In genomic region chr15:41584636-41585139, GRCh38 we compare ENCODE assay signal across 8 cellular contexts. TPM values are rescaled to one million over a fixed set of nuclear protein-coding genes. Genes with fewer than 3 reads are reported as not detected.
DNase-seq lines count a peak whose midpoint lies in the region; ATAC-seq and TF ChIP-seq lines count a peak whose summit lies in the region.

No MANE protein-coding gene starts in this region.

- H3K36me3 ChIP-seq in body of pancreas (replicated peaks in 1 of 2; ENCODE audit: insufficient read depth in 1 of 2, low read depth in 2 of 2) = no peaks in the 10 kb centered on the region
- H3K36me3 ChIP-seq in right lobe of liver = no peaks in the 10 kb centered on the region
- H3K36me3 ChIP-seq in stomach smooth muscle (ENCODE audit: control insufficient read depth in 2 of 2, insufficient read depth in 2 of 2, low read length in 2 of 2) = no peaks in the 10 kb centered on the region

- peaks cover 6% of the 10 kb centered on the region for H3K4me1 Mint-ChIP-seq in T-helper 1 cell treated with Interleukin-12 subunit alpha and Interleukin-12 subunit beta and Interleukin-4 antibody, amounts not matched to agents 30 μg/mL and 1 μg/mL, for 36 hours (ENCODE audit: low read depth)

- DNase-seq in T-helper 1 cell = no peak
- no peak for DNase-seq in body of pancreas
- no peak for DNase-seq in right lobe of liver
- no peak for DNase-seq in activated gamma-delta T cell treated with Interleukin-2 at 50 U/mL for 16 hours
- no peak for DNase-seq in DMS114 treated with DMSO at 0.1 percent for 48 hours (lab: John Stamatoyannopoulos, UW; ENCODE audit: unreplicated experiment)
- no peak for DNase-seq in GM10248 (ENCODE audit: extremely low spot score)

- peak overlapping the region; percentile 59 to 64 for H3K9ac ChIP-seq in stomach smooth muscle (ENCODE audit: low read length in 2 of 2)

- TF ChIP-seq POLR2A in body of pancreas (IDR thresholded peaks at IDR 0.05) (no peak), right lobe of liver (IDR thresholded peaks at IDR 0.05) (no peak)

- H3K27ac Mint-ChIP-seq in T-helper 1 cell treated with Interleukin-12 subunit alpha and Interleukin-12 subunit beta and Interleukin-4 antibody, amounts not matched to agents 30 μg/mL and 1 μg/mL, for 36 hours = no peak overlapping the region

- H3K27me3 ChIP-seq in body of pancreas (no peaks in the 10 kb centered on the region), right lobe of liver (no peaks in the 10 kb centered on the region), stomach smooth muscle (ENCODE audit: control insufficient read depth in 1 of 2, insufficient read depth in 2 of 2, low read length in 2 of 2) (no peaks in the 10 kb centered on the region)

- POLR2A ChIA-PET in GM10248 (lab: Yijun Ruan, JAX) = no interaction called here

- peak overlapping the region; percentile 63 for H3K4me3 Mint-ChIP-seq in T-helper 1 cell treated with Interleukin-12 subunit alpha and Interleukin-12 subunit beta and Interleukin-4 antibody, amounts not matched to agents 30 μg/mL and 1 μg/mL, for 36 hours

- peak overlapping the region; percentile 50 to 78 (median 74) for H3K27ac ChIP-seq in body of pancreas
- H3K27ac ChIP-seq in right lobe of liver = no peak overlapping the region
- H3K27ac ChIP-seq in stomach smooth muscle (ENCODE audit: low read length) = peak overlapping the region; percentile 55

- H3K4me1 ChIP-seq in body of pancreas (peaks cover 16% of the 10 kb centered on the region), right lobe of liver (peaks cover 0 to 4% (median 0%) of the 10 kb centered on the region in 4 donors), stomach smooth muscle (ENCODE audit: control insufficient read depth, insufficient read depth, low read length) (peaks cover 8% of the 10 kb centered on the region)

- H3K9me3 ChIP-seq in body of pancreas = no peaks in the 10 kb centered on the region
- no peaks in the 10 kb centered on the region for H3K9me3 ChIP-seq in right lobe of liver
- no peaks in the 10 kb centered on the region for H3K9me3 ChIP-seq in stomach smooth muscle (ENCODE audit: control insufficient read depth in 2 of 2, low read length in 2 of 2)

- H3K36me3 Mint-ChIP-seq in T-helper 1 cell treated with Interleukin-12 subunit alpha and Interleukin-12 subunit beta and Interleukin-4 antibody, amounts not matched to agents 30 μg/mL and 1 μg/mL, for 36 hours (ENCODE audit: low read depth) = no peaks in the 10 kb centered on the region

- peaks cover 54% of the 10 kb centered on the region for H3K27me3 Mint-ChIP-seq in T-helper 1 cell treated with Interleukin-12 subunit alpha and Interleukin-12 subunit beta and Interleukin-4 antibody, amounts not matched to agents 30 μg/mL and 1 μg/mL, for 36 hours (ENCODE audit: low read depth)

- CTCF ChIA-PET in GM10248 (lab: Yijun Ruan, JAX) = interaction anchor here (0.8 to 2.2 kb wide), 5 partner anchors 9 to 154 kb away, joined by 3 to 7 read pairs (median 4); no protein-coding TSS in a partner anchor

- ATAC-seq in body of pancreas (no peak), right lobe of liver (no peak)

- H3K9me3 Mint-ChIP-seq in T-helper 1 cell treated with Interleukin-12 subunit alpha and Interleukin-12 subunit beta and Interleukin-4 antibody, amounts not matched to agents 30 μg/mL and 1 μg/mL, for 36 hours = no peaks in the 10 kb centered on the region

- H3K4me3 ChIP-seq in body of pancreas (no peak overlapping the region), right lobe of liver (peak overlapping the region in 2 of 3 donors; percentile 45 to 57), stomach smooth muscle (ENCODE audit: low read length in 2 of 2) (peak overlapping the region; percentile 59 to 76)

- 85 to 93% methylated on average over 7 of the region's 7 CpGs for WGBS in body of pancreas, 2 donors
- WGBS in right lobe of liver (ENCODE audit: insufficient coverage, low coverage, low lambda C conversion rate, missing lambda C conversion rate) = 79% methylated on average over 7 of the region's 7 CpGs

- no peak for TF ChIP-seq CTCF in body of pancreas (IDR thresholded peaks at IDR 0.05)
- no peak for TF ChIP-seq CTCF in right lobe of liver (IDR thresholded peaks at IDR 0.05)
- no peak for TF ChIP-seq CTCF in GM10248 (IDR thresholded peaks at IDR 0.05; ENCODE audit: control extremely low read depth, extremely low read depth, low read depth, missing control alignments)

- intact Hi-C loops in body of pancreas (cut with DNase I) = no loop called here
- intact Hi-C loops in right lobe of liver (cut with DNase I) = no loop called here

RNA-seq across cellular contexts. Expression of gene TYRO3, which starts 25.7 kb away (rescaled TPM):
- total RNA-seq in body of pancreas = 10 to 100 TPM; 10.9 to 12.5 TPM
- total RNA-seq in right lobe of liver = 1 to 10 TPM; 1.1 to 2.9 (median 1.8) TPM

RNA-seq across cellular contexts. Expression of gene RPAP1, which starts 40.6 kb away (rescaled TPM):
- total RNA-seq in body of pancreas (10 to 100 TPM; 23.1 to 43.5 TPM), right lobe of liver (10 to 100 TPM; 13.9 to 20.8 (median 17.9) TPM)

Comparison
In these comparisons a context has a peak if more than half of its experiments do, and no peak if none do; other contexts are left out.
1. H3K27ac ChIP-seq: peak in body of pancreas (4 of 4) and stomach smooth muscle (single experiment); none in right lobe of liver (0 of 3).
2. H3K4me3 ChIP-seq: peak in right lobe of liver (2 of 3) and stomach smooth muscle (2 of 2); none in body of pancreas (0 of 2).